In genomic region chr7:55964802-55965470, GRCh38 we compare ENCODE assay signal across 8 cellular contexts. TPM values are rescaled to one million over a fixed set of nuclear protein-coding genes. Genes with fewer than 3 reads are reported as not detected.
DNase-seq lines count a peak whose midpoint lies in the region; ATAC-seq and TF ChIP-seq lines count a peak whose summit lies in the region.

No MANE protein-coding gene starts in this region.

- peak; percentile 40 for ATAC-seq in GM18870 (IDR thresholded peaks at IDR 0.05; ENCODE audit: unreplicated experiment)
- ATAC-seq in HG03097 (IDR thresholded peaks at IDR 0.05; ENCODE audit: low FRiP score, unreplicated experiment) = peak; percentile 82
- ATAC-seq in activated T-helper 17 cell treated with anti-CD3 and anti-CD28 coated beads, Interleukin-2, amount 50 U/mL, for 72 hours (replicated peaks) = peak; percentile 85

- H3K4me1 Mint-ChIP-seq in activated T-helper 17 cell treated with anti-CD3 and anti-CD28 coated beads, Interleukin-2, amount 50 U/mL, for 72 hours = peaks cover 28% of the 10 kb centered on the region
- H3K4me1 Mint-ChIP-seq in neural crest cell = peaks cover 21% of the 10 kb centered on the region

- H3K27ac Mint-ChIP-seq in activated T-helper 17 cell treated with anti-CD3 and anti-CD28 coated beads, Interleukin-2, amount 50 U/mL, for 72 hours = peak overlapping the region; percentile 85
- H3K27ac Mint-ChIP-seq in neural crest cell (ENCODE audit: unreplicated experiment) = peak overlapping the region; percentile 20

- H3K4me3 Mint-ChIP-seq in activated T-helper 17 cell treated with anti-CD3 and anti-CD28 coated beads, Interleukin-2, amount 50 U/mL, for 72 hours = peak overlapping the region; percentile 79
- H3K4me3 Mint-ChIP-seq in neural crest cell = peak overlapping the region; percentile 92

- no peaks in the 10 kb centered on the region for H3K9me3 Mint-ChIP-seq in activated T-helper 17 cell treated with anti-CD3 and anti-CD28 coated beads, Interleukin-2, amount 50 U/mL, for 72 hours
- H3K9me3 Mint-ChIP-seq in neural crest cell = no peaks in the 10 kb centered on the region

- peaks cover 13% of the 10 kb centered on the region for H3K36me3 Mint-ChIP-seq in activated T-helper 17 cell treated with anti-CD3 and anti-CD28 coated beads, Interleukin-2, amount 50 U/mL, for 72 hours (ENCODE audit: low read depth)
- peaks cover 9% of the 10 kb centered on the region for H3K36me3 Mint-ChIP-seq in neural crest cell (ENCODE audit: low read depth)

- no peaks in the 10 kb centered on the region for H3K27me3 Mint-ChIP-seq in activated T-helper 17 cell treated with anti-CD3 and anti-CD28 coated beads, Interleukin-2, amount 50 U/mL, for 72 hours
- peaks cover 9% of the 10 kb centered on the region for H3K27me3 Mint-ChIP-seq in neural crest cell (ENCODE audit: low read depth)

- TF ChIP-seq CTCF in foreskin fibroblast (IDR thresholded peaks at IDR 0.05; ENCODE audit: low read depth, low read length) = no peak
- no peak for TF ChIP-seq CTCF in neural crest cell (conservative IDR thresholded peaks at IDR 0.05)

- peak overlapping the region; percentile 46 to 61 for H3K4me3 ChIP-seq in foreskin fibroblast (ENCODE audit: low read depth in 1 of 2, low read length in 2 of 2)

- peak; percentile 61 to 73 for DNase-seq in AML-193 (lab: John Stamatoyannopoulos, UW)
- DNase-seq in NOMO-1 treated with dmso at 0.1 percent for 144 hours (lab: John Stamatoyannopoulos, UW; ENCODE audit: unreplicated experiment) = peak; percentile 37
- peak; percentile 60 to 84 for DNase-seq in foreskin fibroblast
- DNase-seq in neural crest cell (ENCODE audit: low read depth, low spot score) = peak; percentile 60
- peak; percentile 55 for DNase-seq in superior temporal gyrus (ENCODE audit: extremely low spot score)

RNA-seq across cellular contexts. Expression of gene NIPSNAP2, which starts 0.6 kb away (rescaled TPM):
- total RNA-seq in activated T-helper 17 cell treated with anti-CD3 and anti-CD28 coated beads, Interleukin-2, amount 50 U/mL, for 72 hours = 10 to 100 TPM; 36.6 to 57.3 TPM
- 51.2 and 54.3 TPM in 2 replicates for total RNA-seq in neural crest cell

RNA-seq across cellular contexts. Expression of gene MRPS17, which starts 13.3 kb away (rescaled TPM):
- 10 to 100 TPM; 12.4 to 23.6 TPM for total RNA-seq in activated T-helper 17 cell treated with anti-CD3 and anti-CD28 coated beads, Interleukin-2, amount 50 U/mL, for 72 hours
- total RNA-seq in neural crest cell = 20.3 and 22.5 TPM in 2 replicates

Comparison
In these comparisons a context has a peak if more than half of its experiments do, and no peak if none do; other contexts are left out.
1. Peak in every context shown above with its lines: DNase-seq, ATAC-seq and H3K4me3 ChIP-seq.